ENCODE assay signal across 1 cellular context in genomic region chr1:248703674-248704073, GRCh38.
TF ChIP-seq lines count a peak whose summit lies in the region.

No MANE protein-coding gene starts in this region.

TF ChIP-seq in A549, 52 proteins besides CTCF, POLR2A, EP300 and RAD21 (continued from another document):
- no peak for TF ChIP-seq BCL3 (IDR thresholded peaks at IDR 0.05)
